Comparison of ENCODE assay signal across 1 cellular context in genomic region chr2:199850718-199851498, GRCh38.
TF ChIP-seq lines count a peak whose summit lies in the region.

TSS of gene FTCDNL1 (minus strand) at chr2:199851192. CDS start at chr2:199848962, 2,230 bp downstream.

TF ChIP-seq in K562, 482 proteins besides CTCF, POLR2A, EP300 and RAD21 (continued from another document):
- TF ChIP-seq ZNF740 (CRISPR knock-in tag; IDR thresholded peaks at IDR 0.05) (no peak), ZNF740 (tag; IDR thresholded peaks at IDR 0.05) (no peak), NONO (IDR thresholded peaks at IDR 0.05; ENCODE audit: low read depth in 2 of 2, low read length in 1 of 2) (0 out of 4 replicates have a peak, but pooled peaks of 1 of the 2 experiments have one; percentile 21), TSC22D4 (tag; IDR thresholded peaks at IDR 0.05) (no peak), CXXC5 (CRISPR knock-in tag; IDR thresholded peaks at IDR 0.05) (peak; percentile 82), ZNF717 (CRISPR knock-in tag; IDR thresholded peaks at IDR 0.05) (no peak), TCFL5 (CRISPR knock-in tag; conservative IDR thresholded peaks at IDR 0.05) (no peak)
TF ChIP-seq in K562: peak in this region for 45.
